18 cellular contexts compared by ENCODE assay signal in genomic region chr18:44927127-44927849, GRCh38.
A peak's percentile ranks its signal among the peaks of the same experiment; 100 is the strongest.
DNase-seq lines count a peak whose midpoint lies in the region; ATAC-seq and TF ChIP-seq lines count a peak whose summit lies in the region.
"Had no signal": no experiment of that assay in that cellular context is flagged by ENCODE, and none has a peak within 500 bp of the region (broad histone marks: within the 10 kb centered on the region; RNA-seq: fewer than 3 reads in every experiment).

No MANE protein-coding gene starts in this region.

- H3K4me2 ChIP-seq in mesendoderm (ENCODE audit: low read length): no peak overlapping the region

- H2AK5ac ChIP-seq in mesendoderm (ENCODE audit: low read length): no peak overlapping the region

- H3K27me3 Mint-ChIP-seq in activated T-cell treated with anti-CD3 and anti-CD28 coated beads, Interleukin-2, amount 50 U/mL, for 4 hours (ENCODE audit: low read depth): peaks cover 2% of the 10 kb centered on the region
- peaks cover 4% of the 10 kb centered on the region for H3K27me3 Mint-ChIP-seq in activated T-helper 17 cell treated with anti-CD3 and anti-CD28 coated beads, Interleukin-2, amount 50 U/mL, for 72 hours
- H3K27me3 Mint-ChIP-seq: IgD-negative memory B cell; stimulated activated memory B cell treated with anti-CD40 and anti-IgM and Interleukin-4, amounts not matched to agents 10 μg/mL and 1 μg/mL and 100 μg/mL, for 72 hours had no signal

- H3K36me3 Mint-ChIP-seq in activated T-cell treated with anti-CD3 and anti-CD28 coated beads, Interleukin-2, amount 50 U/mL, for 4 hours (ENCODE audit: insufficient read depth): no peaks in the 10 kb centered on the region
- H3K36me3 Mint-ChIP-seq in activated T-helper 17 cell treated with anti-CD3 and anti-CD28 coated beads, Interleukin-2, amount 50 U/mL, for 72 hours (ENCODE audit: low read depth): no peaks in the 10 kb centered on the region

- no peak overlapping the region for H3K4me3 ChIP-seq in mesendoderm (ENCODE audit: low read length)
- H3K4me3 ChIP-seq: upper lobe of right lung had no signal

- H3K36me3 ChIP-seq in mesendoderm (ENCODE audit: control insufficient read depth, insufficient read depth, low read length): no peaks in the 10 kb centered on the region
- H3K36me3 ChIP-seq: upper lobe of right lung had no signal

- H3K4ac ChIP-seq in mesendoderm (ENCODE audit: low read depth, low read length): no peak overlapping the region

- TF ChIP-seq CTCF in GM13977 (IDR thresholded peaks at IDR 0.05; ENCODE audit: extremely low read depth, insufficient read depth, missing control alignments): peak; percentile 20

- no peaks in the 10 kb centered on the region for H3K4me1 Mint-ChIP-seq in activated T-cell treated with anti-CD3 and anti-CD28 coated beads, Interleukin-2, amount 50 U/mL, for 4 hours (ENCODE audit: low read depth)
- no peaks in the 10 kb centered on the region for H3K4me1 Mint-ChIP-seq in activated T-helper 17 cell treated with anti-CD3 and anti-CD28 coated beads, Interleukin-2, amount 50 U/mL, for 72 hours

- no peak overlapping the region for H4K8ac ChIP-seq in mesendoderm (ENCODE audit: low read depth, low read length)

- no peak overlapping the region for H2BK15ac ChIP-seq in mesendoderm (replicated peaks; ENCODE audit: low read depth)

- ATAC-seq in activated T-cell treated with anti-CD3 and anti-CD28 coated beads, Interleukin-2, amount 50 U/mL, for 4 hours: peak; percentile 72 to 91
- ATAC-seq in activated T-helper 17 cell treated with anti-CD3 and anti-CD28 coated beads, Interleukin-2, amount 50 U/mL, for 72 hours (replicated peaks): peak; percentile 99
- ATAC-seq in GM18870 (IDR thresholded peaks at IDR 0.05; ENCODE audit: unreplicated experiment): no peak
- ATAC-seq: right cardiac atrium; stimulated activated memory B cell treated with anti-CD40 and anti-IgM and Interleukin-4, amounts not matched to agents 10 μg/mL and 1 μg/mL and 100 μg/mL, for 72 hours; upper lobe of right lung had no signal

- H2BK120ac ChIP-seq in mesendoderm (ENCODE audit: low read depth, low read length): no peak overlapping the region

- H3K27ac ChIP-seq in mesendoderm (ENCODE audit: low read depth, low read length): no peak overlapping the region
- H3K27ac ChIP-seq: upper lobe of right lung had no signal

- no peak overlapping the region for H3K4me3 Mint-ChIP-seq in activated T-cell treated with anti-CD3 and anti-CD28 coated beads, Interleukin-2, amount 50 U/mL, for 4 hours
- H3K4me3 Mint-ChIP-seq in activated T-helper 17 cell treated with anti-CD3 and anti-CD28 coated beads, Interleukin-2, amount 50 U/mL, for 72 hours: no peak overlapping the region
- H3K4me3 Mint-ChIP-seq: neural crest cell; stimulated activated memory B cell treated with anti-CD40 and anti-IgM and Interleukin-4, amounts not matched to agents 10 μg/mL and 1 μg/mL and 100 μg/mL, for 72 hours had no signal

- no peak overlapping the region for H3K18ac ChIP-seq in mesendoderm (ENCODE audit: low read length)

- H3K56ac ChIP-seq in mesendoderm (ENCODE audit: low read length): no peak overlapping the region

- H3K9me3 Mint-ChIP-seq in activated T-cell treated with anti-CD3 and anti-CD28 coated beads, Interleukin-2, amount 50 U/mL, for 4 hours: peaks cover 3% of the 10 kb centered on the region
- H3K9me3 Mint-ChIP-seq in activated T-helper 17 cell treated with anti-CD3 and anti-CD28 coated beads, Interleukin-2, amount 50 U/mL, for 72 hours: peaks cover under 1% of the 10 kb centered on the region

- H3K9ac ChIP-seq in mesendoderm (ENCODE audit: low read length): no peak overlapping the region

- H4K5ac ChIP-seq in mesendoderm (ENCODE audit: low read length): no peak overlapping the region

- WGBS in mesendoderm (ENCODE audit: extremely low coverage, insufficient coverage, low lambda C conversion rate): no CpG with 5 or more reads among the region's 6 CpGs

- no peak overlapping the region for H2BK5ac ChIP-seq in mesendoderm (ENCODE audit: low read length)

- no peaks in the 10 kb centered on the region for H3K4me1 ChIP-seq in mesendoderm (ENCODE audit: control insufficient read depth, low read depth, low read length)
- H3K4me1 ChIP-seq: upper lobe of right lung had no signal

- no peaks in the 10 kb centered on the region for H3K27me3 ChIP-seq in mesendoderm (ENCODE audit: insufficient read depth, low read length, poor library complexity)
- H3K27me3 ChIP-seq: upper lobe of right lung had no signal

- H3K79me2 ChIP-seq in mesendoderm (ENCODE audit: control insufficient read depth, insufficient read depth, low read length): no peaks in the 10 kb centered on the region

- no peak overlapping the region for H3K23ac ChIP-seq in mesendoderm (ENCODE audit: low read length)

- no peak for DNase-seq in activated T-cell treated with anti-CD3 and anti-CD28 coated beads, Interleukin-2, amount 50 U/mL, for 4 hours
- no peak for DNase-seq in activated T-cell treated with anti-CD3 and anti-CD28 coated beads, Interleukin-2, amount 50 U/mL, for 1 hour
- DNase-seq in GM13977 (ENCODE audit: low spot score) (no peak), myocyte (ENCODE audit: low read depth) (peak; percentile 65), mesendoderm (no peak), OCI-M1 (lab: John Stamatoyannopoulos, UW) (no peak)
- DNase-seq: activated CD4-positive, alpha-beta T cell treated with anti-CD3 and anti-CD28 coated beads for 4 hours; amniotic stem cell; NK-92 treated with Interleukin-12 subunit alpha and Interleukin-12 subunit beta, amount 100 ng/mL, for 24 hours; right cardiac atrium; SIG-M5; T-helper 9 cell; upper lobe of right lung had no signal

- in situ Hi-C loops in GM13977 (cut with MboI; ENCODE audit: low pct_unique_long_range_greater_than_20kb, low sequenced_read_pairs, unreplicated experiment): no loop called here

- no peaks in the 10 kb centered on the region for H3K79me1 ChIP-seq in mesendoderm (ENCODE audit: low read length)

- peak overlapping the region; percentile 46 for H3K27ac Mint-ChIP-seq in activated T-helper 17 cell treated with anti-CD3 and anti-CD28 coated beads, Interleukin-2, amount 50 U/mL, for 72 hours
- H3K27ac Mint-ChIP-seq: stimulated activated memory B cell treated with anti-CD40 and anti-IgM and Interleukin-4, amounts not matched to agents 10 μg/mL and 1 μg/mL and 100 μg/mL, for 72 hours had no signal
